Comparison of ENCODE assay signal across 29 cellular contexts in genomic region chr7:116423499-116423898, GRCh38.
DNase-seq lines count a peak whose midpoint lies in the region; ATAC-seq and TF ChIP-seq lines count a peak whose summit lies in the region.
"Had no signal": no experiment of that assay in that cellular context is flagged by ENCODE, and none has a peak within 500 bp of the region (broad histone marks: within the 10 kb centered on the region; RNA-seq: fewer than 3 reads in every experiment).

No MANE protein-coding gene starts in this region.

- DNase-seq in GM23248, result no peak
- no peak for DNase-seq in RWPE2 (ENCODE audit: low spot score)
- no peak for DNase-seq in epithelial cell of prostate (ENCODE audit: low read depth, low spot score)
- DNase-seq in right lobe of liver, result no peak
- DNase-seq in left lobe of liver (ENCODE audit: low spot score), result no peak
- DNase-seq: activated CD4-positive, alpha-beta T cell treated with anti-CD3 and anti-CD28 coated beads, Interleukin-2, amount 10 ng/mL, durations not matched to agents 24 days and 14 days; activated effector memory CD4-positive, alpha-beta T cell treated with Interleukin-2 at 50 U/mL for 16 hours; activated naive CD8-positive, alpha-beta T cell treated with anti-CD3 and anti-CD28 coated beads, Interleukin-2, amount 10 ng/mL, durations not matched to agents 7 days and 5 days; aorta; caudate nucleus; CD8-positive, alpha-beta memory T cell; DMS 273 treated with DMSO at 0.1 percent for 48 hours; effector memory CD8-positive, alpha-beta T cell; EL; foreskin melanocyte; heart right ventricle; kidney; natural killer cell; NCI-H146; SHP77 treated with DMSO at 0.1 percent for 48 hours; stimulated activated naive B cell treated with anti-CD40 and anti-IgM and Interleukin-4, amounts not matched to agents 10 μg/mL and 1 μg/mL and 100 μg/mL, for 72 hours; uterus had no signal

- H3K9me3 ChIP-seq in GM23248 (ENCODE audit: low read depth) (no peaks in the 10 kb centered on the region), RWPE2 (ENCODE audit: severe bottlenecking) (no peaks in the 10 kb centered on the region), subcutaneous abdominal adipose tissue (ENCODE audit: control insufficient read depth in 5 of 5, low read length in 5 of 5) (no peaks in the 10 kb centered on the region), right lobe of liver (no peaks in the 10 kb centered on the region)
- H3K9me3 ChIP-seq: esophagus muscularis mucosa, uterus had no signal

- H3K9me2 ChIP-seq in GM23248 (ENCODE audit: insufficient read depth), result no peaks in the 10 kb centered on the region

- no peak for TF ChIP-seq CTCF in RWPE2 (IDR thresholded peaks at IDR 0.05; ENCODE audit: poor library complexity, severe bottlenecking)
- no peak for TF ChIP-seq CTCF in right lobe of liver (IDR thresholded peaks at IDR 0.05)

- no peak overlapping the region for H3K4me2 ChIP-seq in GM23248 (ENCODE audit: unreplicated experiment)

- H4K20me1 ChIP-seq in GM23248 (ENCODE audit: insufficient read depth), result no peaks in the 10 kb centered on the region

- WGBS in GM23248 (ENCODE audit: low coverage in 1 of 2, low lambda C conversion rate in 2 of 2, missing lambda C conversion rate in 2 of 2), 2 experiments, result 67 to 78% methylated on average over 3 of the region's 3 CpGs
- 69% methylated on average over 3 of the region's 3 CpGs for WGBS in right lobe of liver (ENCODE audit: insufficient coverage, low coverage, low lambda C conversion rate, missing lambda C conversion rate)

- H3K27me3 ChIP-seq in GM23248 (replicated peaks; ENCODE audit: insufficient read depth) (no peaks in the 10 kb centered on the region), RWPE2 (ENCODE audit: insufficient read depth, poor library complexity, severe bottlenecking) (no peaks in the 10 kb centered on the region), subcutaneous abdominal adipose tissue (ENCODE audit: control insufficient read depth in 5 of 5, insufficient read depth in 4 of 5, low read length in 5 of 5) (no peaks in the 10 kb centered on the region), right lobe of liver (no peaks in the 10 kb centered on the region)
- H3K27me3 ChIP-seq: esophagus muscularis mucosa, heart right ventricle, uterus had no signal

- ATAC-seq in RWPE2 (ENCODE audit: low read depth), result no peak
- ATAC-seq in GM21723 (IDR thresholded peaks at IDR 0.05; ENCODE audit: unreplicated experiment), result no peak
- no peak for ATAC-seq in HG03571 (IDR thresholded peaks at IDR 0.05; ENCODE audit: unreplicated experiment)
- ATAC-seq in right lobe of liver, result no peak
- no peak for ATAC-seq in left lobe of liver
- ATAC-seq: effector memory CD8-positive, alpha-beta T cell; heart right ventricle; HepG2; natural killer cell; stimulated activated naive B cell treated with anti-CD40 and anti-IgM and Interleukin-4, amounts not matched to agents 10 μg/mL and 1 μg/mL and 100 μg/mL, for 72 hours had no signal

- H3K27ac ChIP-seq in GM23248 (no peak overlapping the region), RWPE2 (ENCODE audit: poor library complexity, severe bottlenecking) (peak overlapping the region; percentile 42), epithelial cell of prostate (peak overlapping the region; percentile 41), subcutaneous abdominal adipose tissue (ENCODE audit: low read depth, low read length) (peak overlapping the region; percentile 72), right lobe of liver (no peak overlapping the region)
- H3K27ac ChIP-seq: esophagus muscularis mucosa, heart right ventricle, skin epidermis, uterus had no signal

- TF ChIP-seq POLR2A in right lobe of liver (IDR thresholded peaks at IDR 0.05), result no peak

- H3K9ac ChIP-seq in GM23248 (no peak overlapping the region), subcutaneous abdominal adipose tissue (ENCODE audit: low read length in 5 of 5) (no peak overlapping the region)

- H3K4me1 ChIP-seq in GM23248 (ENCODE audit: insufficient read depth), result peaks cover 21% of the 10 kb centered on the region
- H3K4me1 ChIP-seq in RWPE2 (ENCODE audit: insufficient read depth, poor library complexity, severe bottlenecking), result peaks cover 28% of the 10 kb centered on the region
- peaks cover 0 to 27% (median 10%) of the 10 kb centered on the region in 5 donors for H3K4me1 ChIP-seq in subcutaneous abdominal adipose tissue (ENCODE audit: control insufficient read depth in 5 of 5, insufficient read depth in 5 of 5, low read length in 5 of 5)
- H3K4me1 ChIP-seq in right lobe of liver, result no peaks in the 10 kb centered on the region

- peaks cover 20% of the 10 kb centered on the region for H3F3A ChIP-seq in GM23248 (ENCODE audit: insufficient read depth)

- H2AFZ ChIP-seq in GM23248, result peak overlapping the region; percentile 40; the same call in 1 of the 2 replicates

- H3K4me3 ChIP-seq in GM23248 (no peak overlapping the region), RWPE2 (ENCODE audit: severe bottlenecking) (no peak overlapping the region), subcutaneous abdominal adipose tissue (ENCODE audit: low read depth in 1 of 5, low read length in 5 of 5) (no peak overlapping the region), right lobe of liver (no peak overlapping the region)
- H3K4me3 ChIP-seq: coronary artery, esophagus muscularis mucosa, heart right ventricle, skin epidermis, uterus had no signal

- H3K36me3 ChIP-seq in GM23248 (ENCODE audit: low read depth), result no peaks in the 10 kb centered on the region
- H3K36me3 ChIP-seq in RWPE2 (ENCODE audit: low read depth), result no peaks in the 10 kb centered on the region
- H3K36me3 ChIP-seq in subcutaneous abdominal adipose tissue (ENCODE audit: control insufficient read depth in 5 of 5, insufficient read depth in 5 of 5, low read length in 5 of 5), result no peaks in the 10 kb centered on the region
- no peaks in the 10 kb centered on the region for H3K36me3 ChIP-seq in right lobe of liver
- H3K36me3 ChIP-seq: esophagus muscularis mucosa, heart right ventricle, uterus had no signal

- H3K79me2 ChIP-seq in GM23248 (ENCODE audit: insufficient read depth), result no peaks in the 10 kb centered on the region

- in situ Hi-C loops in GM23248 (cut with MboI), result no loop called here

- intact Hi-C loops in right lobe of liver (cut with DNase I), result no loop called here

Comparison
In these comparisons a context has a peak if more than half of its experiments do, and no peak if none do; other contexts are left out.
1. H3K27ac ChIP-seq: peak in RWPE2 (single experiment), epithelial cell of prostate (single experiment) and subcutaneous abdominal adipose tissue (single experiment); none in GM23248 (single experiment) and right lobe of liver (0 of 3).